Comparison of ENCODE assay signal across 21 cellular contexts in the genomic region with DNA sequence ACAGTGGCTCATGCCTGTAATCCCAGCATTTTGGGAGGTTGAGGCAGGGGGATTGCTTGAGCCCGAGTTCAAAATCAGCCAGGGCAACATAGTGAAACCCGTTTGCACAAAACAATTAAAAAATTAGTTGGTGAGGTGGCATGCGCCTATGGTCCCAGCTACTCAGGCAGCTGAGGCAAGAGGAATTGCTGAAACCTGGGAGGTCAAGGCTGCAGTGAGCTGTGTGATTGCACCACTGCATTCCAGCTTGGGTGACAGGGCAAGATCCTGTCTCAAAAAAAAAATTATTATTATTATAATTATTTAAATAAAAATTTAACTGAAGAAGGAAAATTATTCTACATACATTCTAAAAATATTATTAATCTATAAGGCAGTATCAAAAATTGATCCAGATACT.
DNase-seq lines count a peak whose midpoint lies in the region; TF ChIP-seq lines count a peak whose summit lies in the region.
"Had no signal": no experiment of that assay in that cellular context is flagged by ENCODE, and none has a peak within 500 bp of the region (broad histone marks: within the 10 kb centered on the region; RNA-seq: fewer than 3 reads in every experiment).

No MANE protein-coding gene starts in this region.

- H3K18ac ChIP-seq in trophoblast cell (ENCODE audit: low read length): no peak overlapping the region

- H3K79me1 ChIP-seq in trophoblast cell (ENCODE audit: low read length): no peaks in the 10 kb centered on the region

- WGBS in trophoblast cell (ENCODE audit: extremely low coverage, insufficient coverage, insufficient read length): no CpG with 5 or more reads among the region's 3 CpGs
- 93 to 94% methylated on average over 3 of the region's 3 CpGs for WGBS in sigmoid colon, 2 donors

- peak; percentile 41 to 65 for DNase-seq in cardiac fibroblast (ENCODE audit: low read depth in 2 of 2)
- DNase-seq in foreskin fibroblast: peak; percentile 38 to 42
- DNase-seq in trophoblast cell: peak; percentile 27 to 60
- no peak for DNase-seq in activated T-helper 1 cell treated with anti-CD3 and anti-CD28 coated beads, Interleukin-12 subunit alpha, Interleukin-12 subunit beta, Interleukin-2, Interleukin-4 antibody, amounts not matched to agents 30 ng/mL and 10 ng/mL and 1 ng/mL, durations not matched to agents 14 hours and 24 hours and 36 hours (ENCODE audit: low spot score)
- no peak for DNase-seq in NCI-H526 (lab: John Stamatoyannopoulos, UW)
- no peak for DNase-seq in sigmoid colon
- no peak for DNase-seq in activated naive CD8-positive, alpha-beta T cell treated with anti-CD3 and anti-CD28 coated beads for 36 hours
- DNase-seq: Caco-2; CD4-positive, alpha-beta T cell; DMS 273 treated with DMSO at 0.1 percent for 48 hours; DMS79 treated with DMSO at 0.1 percent for 48 hours; NCI-H1694; NCI-H2081; NCI-H2171; NCI-H524 treated with DMSO at 0.1 percent for 48 hours; OCI-M1 had no signal

- intact Hi-C loops in activated T-helper 1 cell treated with anti-CD3 and anti-CD28 coated beads, Interleukin-12 subunit alpha, Interleukin-12 subunit beta, Interleukin-2, Interleukin-4 antibody, amounts not matched to agents 30 ng/mL and 10 ng/mL and 1 ng/mL, durations not matched to agents 14 hours and 24 hours and 36 hours (cut with micrococcal nuclease): no loop called here
- intact Hi-C loops in sigmoid colon (cut with DNase I): no loop called here

- no peak overlapping the region for H3K4ac ChIP-seq in trophoblast cell (ENCODE audit: low read depth, low read length)

- H3K9me3 Mint-ChIP-seq in activated T-helper 1 cell treated with anti-CD3 and anti-CD28 coated beads, Interleukin-12 subunit alpha, Interleukin-12 subunit beta, Interleukin-2, Interleukin-4 antibody, amounts not matched to agents 30 ng/mL and 10 ng/mL and 1 ng/mL, durations not matched to agents 14 hours and 24 hours and 36 hours: no peaks in the 10 kb centered on the region
- peaks cover 2% of the 10 kb centered on the region for H3K9me3 Mint-ChIP-seq in activated naive CD8-positive, alpha-beta T cell treated with anti-CD3 and anti-CD28 coated beads for 36 hours
- H3K9me3 Mint-ChIP-seq: CD4-positive, alpha-beta T cell had no signal

- H3K4me2 ChIP-seq in trophoblast cell (ENCODE audit: low read length): no peak overlapping the region
- H3K4me2 ChIP-seq: KMS-11 had no signal

- H4K8ac ChIP-seq in trophoblast cell (ENCODE audit: low read depth, low read length): no peak overlapping the region

- H4K12ac ChIP-seq in trophoblast cell (ENCODE audit: low read depth, low read length): no peak overlapping the region

- no peak overlapping the region for H3K27ac Mint-ChIP-seq in activated T-helper 1 cell treated with anti-CD3 and anti-CD28 coated beads, Interleukin-12 subunit alpha, Interleukin-12 subunit beta, Interleukin-2, Interleukin-4 antibody, amounts not matched to agents 30 ng/mL and 10 ng/mL and 1 ng/mL, durations not matched to agents 14 hours and 24 hours and 36 hours
- no peak overlapping the region for H3K27ac Mint-ChIP-seq in activated naive CD8-positive, alpha-beta T cell treated with anti-CD3 and anti-CD28 coated beads for 36 hours
- H3K27ac Mint-ChIP-seq: CD4-positive, alpha-beta T cell had no signal

- no peaks in the 10 kb centered on the region for H3K79me2 ChIP-seq in trophoblast cell (ENCODE audit: control insufficient read depth, insufficient read depth, low read length, poor library complexity)

- no peak overlapping the region for H4K91ac ChIP-seq in trophoblast cell (ENCODE audit: low read depth, low read length)

- TF ChIP-seq CTCF in cardiac fibroblast (IDR thresholded peaks at IDR 0.05; ENCODE audit: low read depth, low read length) (no peak), foreskin fibroblast (IDR thresholded peaks at IDR 0.05; ENCODE audit: low read depth, low read length) (no peak), sigmoid colon (IDR thresholded peaks at IDR 0.05) (no peak)

- H3K9me3 ChIP-seq in HUES6 (ENCODE audit: control insufficient read depth, insufficient read depth, low read depth, low read length) (no peaks in the 10 kb centered on the region), trophoblast cell (ENCODE audit: insufficient read depth, low read depth, low read length) (no peaks in the 10 kb centered on the region), sigmoid colon (no peaks in the 10 kb centered on the region)
- H3K9me3 ChIP-seq: Caco-2, SJSA1 had no signal

- no peak overlapping the region for H3K4me3 ChIP-seq in HUES6 (ENCODE audit: low read depth, low read length)
- H3K4me3 ChIP-seq in cardiac fibroblast (replicated peaks in 1 of 2; ENCODE audit: low read depth in 2 of 2, low read length in 2 of 2): no peak overlapping the region
- no peak overlapping the region for H3K4me3 ChIP-seq in foreskin fibroblast (ENCODE audit: low read depth in 1 of 2, low read length in 2 of 2)
- no peak overlapping the region for H3K4me3 ChIP-seq in trophoblast cell (ENCODE audit: low read depth, low read length)
- no peak overlapping the region for H3K4me3 ChIP-seq in sigmoid colon
- H3K4me3 ChIP-seq: GM12878, SJSA1 had no signal

- H2AFZ ChIP-seq in trophoblast cell (ENCODE audit: insufficient read depth, low read length, poor library complexity): no peak overlapping the region

- peaks cover 26% of the 10 kb centered on the region; the same call in 1 of the 2 replicates for H3K4me1 ChIP-seq in HUES6 (ENCODE audit: control insufficient read depth, insufficient read depth, low read length)
- no peaks in the 10 kb centered on the region for H3K4me1 ChIP-seq in trophoblast cell (ENCODE audit: control insufficient read depth in 1 of 2, insufficient read depth in 2 of 2, low read length in 2 of 2)
- no peaks in the 10 kb centered on the region for H3K4me1 ChIP-seq in sigmoid colon
- H3K4me1 ChIP-seq: Caco-2, SJSA1 had no signal

- H2BK120ac ChIP-seq in trophoblast cell (ENCODE audit: insufficient read depth, low read length, poor library complexity): no peak overlapping the region

- no peaks in the 10 kb centered on the region for H3K36me3 ChIP-seq in HUES6 (ENCODE audit: control insufficient read depth, insufficient read depth, low read length)
- no peaks in the 10 kb centered on the region for H3K36me3 ChIP-seq in trophoblast cell (ENCODE audit: control insufficient read depth in 1 of 2, insufficient read depth in 2 of 2, low read length in 2 of 2)
- peaks cover 0 to 5% (median 2%) of the 10 kb centered on the region in 4 donors for H3K36me3 ChIP-seq in sigmoid colon
- H3K36me3 ChIP-seq: SJSA1 had no signal

- H3K9ac ChIP-seq in HUES6 (ENCODE audit: low read length): no peak overlapping the region
- no peak overlapping the region for H3K9ac ChIP-seq in trophoblast cell (ENCODE audit: low read length)
- H3K9ac ChIP-seq: KMS-11 had no signal

- peaks cover 8% of the 10 kb centered on the region for H3K36me3 Mint-ChIP-seq in activated T-helper 1 cell treated with anti-CD3 and anti-CD28 coated beads, Interleukin-12 subunit alpha, Interleukin-12 subunit beta, Interleukin-2, Interleukin-4 antibody, amounts not matched to agents 30 ng/mL and 10 ng/mL and 1 ng/mL, durations not matched to agents 14 hours and 24 hours and 36 hours (ENCODE audit: low read depth)
- H3K36me3 Mint-ChIP-seq in activated naive CD8-positive, alpha-beta T cell treated with anti-CD3 and anti-CD28 coated beads for 36 hours: peaks cover 33% of the 10 kb centered on the region

- H2BK5ac ChIP-seq in trophoblast cell (ENCODE audit: low read depth, low read length, poor library complexity): no peak overlapping the region

- no peak overlapping the region for H3K14ac ChIP-seq in trophoblast cell (ENCODE audit: low read length)

- TF ChIP-seq EP300 in sigmoid colon (IDR thresholded peaks at IDR 0.05): no peak

- H2AK5ac ChIP-seq in trophoblast cell (ENCODE audit: low read length): no peak overlapping the region

- TF ChIP-seq POLR2A in sigmoid colon (IDR thresholded peaks at IDR 0.05): no peak

- no peaks in the 10 kb centered on the region for H3K4me1 Mint-ChIP-seq in activated T-helper 1 cell treated with anti-CD3 and anti-CD28 coated beads, Interleukin-12 subunit alpha, Interleukin-12 subunit beta, Interleukin-2, Interleukin-4 antibody, amounts not matched to agents 30 ng/mL and 10 ng/mL and 1 ng/mL, durations not matched to agents 14 hours and 24 hours and 36 hours (ENCODE audit: low read depth)
- H3K4me1 Mint-ChIP-seq in activated naive CD8-positive, alpha-beta T cell treated with anti-CD3 and anti-CD28 coated beads for 36 hours: no peaks in the 10 kb centered on the region

- no peak overlapping the region for H2BK12ac ChIP-seq in trophoblast cell (ENCODE audit: low read length)

- no peaks in the 10 kb centered on the region for H3K27me3 ChIP-seq in HUES6 (ENCODE audit: control insufficient read depth, insufficient read depth, low read length)
- H3K27me3 ChIP-seq in trophoblast cell (ENCODE audit: insufficient read depth, low read length): no peaks in the 10 kb centered on the region
- H3K27me3 ChIP-seq in sigmoid colon: no peaks in the 10 kb centered on the region
- H3K27me3 ChIP-seq: SJSA1 had no signal

- no peak overlapping the region for H3K4me3 Mint-ChIP-seq in activated T-helper 1 cell treated with anti-CD3 and anti-CD28 coated beads, Interleukin-12 subunit alpha, Interleukin-12 subunit beta, Interleukin-2, Interleukin-4 antibody, amounts not matched to agents 30 ng/mL and 10 ng/mL and 1 ng/mL, durations not matched to agents 14 hours and 24 hours and 36 hours
- no peak overlapping the region for H3K4me3 Mint-ChIP-seq in activated naive CD8-positive, alpha-beta T cell treated with anti-CD3 and anti-CD28 coated beads for 36 hours
- H3K4me3 Mint-ChIP-seq: CD4-positive, alpha-beta T cell had no signal

- H3K27ac ChIP-seq in HUES6 (ENCODE audit: low read depth, low read length) (0 out of 2 replicates have a peak overlapping the region, but pooled peaks have one; percentile 12), trophoblast cell (ENCODE audit: low read depth, low read length) (no peak overlapping the region), sigmoid colon (no peak overlapping the region)
- H3K27ac ChIP-seq: HL-60, KMS-11, SJSA1 had no signal

- no peak overlapping the region for H3K23ac ChIP-seq in trophoblast cell (ENCODE audit: low read length)

- H3K27me3 Mint-ChIP-seq in activated T-helper 1 cell treated with anti-CD3 and anti-CD28 coated beads, Interleukin-12 subunit alpha, Interleukin-12 subunit beta, Interleukin-2, Interleukin-4 antibody, amounts not matched to agents 30 ng/mL and 10 ng/mL and 1 ng/mL, durations not matched to agents 14 hours and 24 hours and 36 hours (ENCODE audit: insufficient read depth): no peaks in the 10 kb centered on the region
- H3K27me3 Mint-ChIP-seq in activated naive CD8-positive, alpha-beta T cell treated with anti-CD3 and anti-CD28 coated beads for 36 hours: no peaks in the 10 kb centered on the region
- H3K27me3 Mint-ChIP-seq: CD4-positive, alpha-beta T cell had no signal

Comparison
In these comparisons a context has a peak if more than half of its experiments do, and no peak if none do; other contexts are left out.
1. DNase-seq: peak in cardiac fibroblast (2 of 2), foreskin fibroblast (2 of 2) and trophoblast cell (2 of 2); none in activated T-helper 1 cell treated with anti-CD3 and anti-CD28 coated beads, Interleukin-12 subunit alpha, Interleukin-12 subunit beta, Interleukin-2, Interleukin-4 antibody, amounts not matched to agents 30 ng/mL and 10 ng/mL and 1 ng/mL, durations not matched to agents 14 hours and 24 hours and 36 hours (single experiment), NCI-H526 (0 of 2), sigmoid colon (single experiment) and activated naive CD8-positive, alpha-beta T cell treated with anti-CD3 and anti-CD28 coated beads for 36 hours (single experiment).